Comparison of ENCODE assay signal across 1 cellular context in genomic region chr16:51326131-51326856, GRCh38.
TF ChIP-seq lines count a peak whose summit lies in the region.

No MANE protein-coding gene starts in this region.

TF ChIP-seq in H1, 55 proteins besides CTCF, POLR2A, EP300 and RAD21 (continued from another document):
- TF ChIP-seq SAP30 (IDR thresholded peaks at IDR 0.05; ENCODE audit: insufficient read depth, insufficient replicate concordance, low read length) (no peak), HDAC2 (IDR thresholded peaks at IDR 0.05; ENCODE audit: borderline replicate concordance in 1 of 2, low read depth in 2 of 2, low read length in 2 of 2) (no peak), CBX5 (IDR thresholded peaks at IDR 0.05; ENCODE audit: low read depth, low read length) (no peak)
